Comparison of ENCODE assay signal across 8 cellular contexts in genomic region chr20:1900321-1900791, GRCh38. TPM values are rescaled to one million over a fixed set of nuclear protein-coding genes. Genes with fewer than 3 reads are reported as not detected.
A peak's percentile ranks its signal among the peaks of the same experiment; 100 is the strongest.
DNase-seq lines count a peak whose midpoint lies in the region; ATAC-seq and TF ChIP-seq lines count a peak whose summit lies in the region.

No MANE protein-coding gene starts in this region.

- H3K27me3 ChIP-seq in BLaER1 treated with 17β-estradiol and CSF1 and Interleukin-3, amounts not matched to agents 10 nM and 100 nM: peaks cover 0 to 26% (median 16%) of the 10 kb centered on the region in 11 experiments; a peak in 15 of 22 replicates
- H3K27me3 ChIP-seq in PC-3 (ENCODE audit: low read length): no peaks in the 10 kb centered on the region

- intact Hi-C loops in PC-3 (cut with micrococcal nuclease): loop anchor here (5.0 to 10.0 kb wide), 2 partner anchors 204 to 272 kb away; partner anchors contain the start of gene STK35

- no peaks in the 10 kb centered on the region for H3K9me3 ChIP-seq in BLaER1 treated with 17β-estradiol and CSF1 and Interleukin-3, amounts not matched to agents 10 nM and 100 nM (replicated peaks in 1 of 11)
- H3K9me3 ChIP-seq in PC-3 (ENCODE audit: low read length): no peaks in the 10 kb centered on the region

- no TSS peak for BruUV-seq in PC-3 (replicated peaks; lab: Mats Ljungman, UMichigan)

- DNase-seq in HEK293T (ENCODE audit: extremely low spot score) (peak; percentile 81), PC-3 (peak; percentile 81), endothelial cell (ENCODE audit: low spot score) (peak; percentile 64), mucosa of gallbladder (ENCODE audit: low spot score) (peak; percentile 39), NOMO-1 (lab: John Stamatoyannopoulos, UW; ENCODE audit: unreplicated experiment in 2 of 2) (no peak)

- H3K4me3 ChIP-seq in BLaER1 treated with 17β-estradiol and CSF1 and Interleukin-3, amounts not matched to agents 10 nM and 100 nM: peak overlapping the region in 1 of 10 experiments; percentile 15; a peak in 1 of 20 replicates
- no peak overlapping the region for H3K4me3 ChIP-seq in PC-3 (ENCODE audit: low read length)

- peaks cover 68% of the 10 kb centered on the region for H3K4me1 Mint-ChIP-seq in endothelial cell (ENCODE audit: unreplicated experiment)

- TF ChIP-seq CTCF in PC-3 (conservative IDR thresholded peaks at IDR 0.05; ENCODE audit: low read depth, low read length): peak; percentile 84
- no peak for TF ChIP-seq CTCF in endothelial cell (IDR thresholded peaks at IDR 0.05; ENCODE audit: unreplicated experiment)

- TF ChIP-seq POLR2A in GM18505 (IDR thresholded peaks at IDR 0.05; ENCODE audit: borderline replicate concordance, extremely low read depth, insufficient read depth, insufficient read length): no peak

- H3K9me2 ChIP-seq in PC-3 (replicated peaks; ENCODE audit: low read length): no peaks in the 10 kb centered on the region

- H3K4me3 Mint-ChIP-seq in endothelial cell (ENCODE audit: unreplicated experiment): no peak overlapping the region

- peak overlapping the region in 8 of 11 experiments; percentile 3 to 97 (median 96); a peak in 16 of 22 replicates for H3K4me2 ChIP-seq in BLaER1 treated with 17β-estradiol and CSF1 and Interleukin-3, amounts not matched to agents 10 nM and 100 nM
- H3K4me2 ChIP-seq in PC-3 (ENCODE audit: low read length): no peak overlapping the region

- H3K27ac Mint-ChIP-seq in endothelial cell (ENCODE audit: unreplicated experiment): no peak overlapping the region

- peak overlapping the region in 2 of 11 experiments; percentile 79 to 98; a peak in 6 of 22 replicates for H3K9ac ChIP-seq in BLaER1 treated with 17β-estradiol and CSF1 and Interleukin-3, amounts not matched to agents 10 nM and 100 nM
- no peak overlapping the region for H3K9ac ChIP-seq in PC-3 (ENCODE audit: low read length)

- POLR2A ChIA-PET in HEK293T (lab: Yijun Ruan, JAX): no interaction called here
- POLR2A ChIA-PET in PC-3 (lab: Charles Lee; ENCODE audit: unreplicated experiment): no interaction called here

- peaks cover 8% of the 10 kb centered on the region for H3K27me3 Mint-ChIP-seq in endothelial cell (ENCODE audit: unreplicated experiment)

- H3K27ac ChIP-seq in BLaER1 treated with 17β-estradiol and CSF1 and Interleukin-3, amounts not matched to agents 10 nM and 100 nM: no peak overlapping the region
- no peak overlapping the region for H3K27ac ChIP-seq in PC-3 (ENCODE audit: low read length)

- peaks cover 34% of the 10 kb centered on the region for H3K36me3 Mint-ChIP-seq in endothelial cell (ENCODE audit: low read depth, unreplicated experiment)

- ATAC-seq in PC-3: peak; percentile 94
- no peak for ATAC-seq in GM18505 (IDR thresholded peaks at IDR 0.05; ENCODE audit: unreplicated experiment)
- no peak for ATAC-seq in GM18511 (IDR thresholded peaks at IDR 0.05; ENCODE audit: unreplicated experiment)

- H2AFZ ChIP-seq in PC-3 (ENCODE audit: low read length): peak overlapping the region; percentile 49

- H3K9me3 Mint-ChIP-seq in endothelial cell (ENCODE audit: unreplicated experiment): no peaks in the 10 kb centered on the region

- no peaks in the 10 kb centered on the region for H3F3A ChIP-seq in PC-3 (ENCODE audit: low read length, unreplicated experiment)

- peaks cover 42% of the 10 kb centered on the region for H3K79me2 ChIP-seq in PC-3 (ENCODE audit: low read length)

- H4K20me1 ChIP-seq in BLaER1 treated with 17β-estradiol and CSF1 and Interleukin-3, amounts not matched to agents 10 nM and 100 nM: peaks cover 11 to 98% (median 85%) of the 10 kb centered on the region in 11 experiments; a peak in 21 of 22 replicates
- H4K20me1 ChIP-seq in PC-3 (ENCODE audit: low read length): no peaks in the 10 kb centered on the region

- CTCF ChIA-PET in HEK293T (lab: Yijun Ruan, JAX) (interaction anchor here (0.6 to 0.7 kb wide), 3 partner anchors 52 to 1363 kb away, joined by 3 to 4 read pairs (median 3); no protein-coding TSS in a partner anchor), PC-3 (lab: Charles Lee) (interaction anchor here (0.8 kb wide), 1 partner anchor 98 kb away, joined by 14 read pairs; no protein-coding TSS in a partner anchor)

- H3K36me3 ChIP-seq in BLaER1 treated with 17β-estradiol and CSF1 and Interleukin-3, amounts not matched to agents 10 nM and 100 nM: peaks cover 0 to 91% (median 45%) of the 10 kb centered on the region in 11 experiments; a peak in 14 of 22 replicates
- no peaks in the 10 kb centered on the region for H3K36me3 ChIP-seq in PC-3 (ENCODE audit: low read depth, low read length)

- peaks cover 25 to 86% (median 52%) of the 10 kb centered on the region in 10 experiments for H3K4me1 ChIP-seq in BLaER1 treated with 17β-estradiol and CSF1 and Interleukin-3, amounts not matched to agents 10 nM and 100 nM
- H3K4me1 ChIP-seq in PC-3 (ENCODE audit: insufficient read depth, low read length): peaks cover 7% of the 10 kb centered on the region; the same call in 1 of the 2 replicates

TF ChIP-seq in HEK293T, 16 proteins besides CTCF, POLR2A, EP300 and RAD21:
- TF ChIP-seq HDGF (IDR thresholded peaks at IDR 0.05; ENCODE audit: borderline replicate concordance) (no peak), BHLHE40 (IDR thresholded peaks at IDR 0.05; ENCODE audit: borderline replicate concordance) (no peak), SUZ12 (IDR thresholded peaks at IDR 0.05) (no peak), ELF4 (IDR thresholded peaks at IDR 0.05) (no peak), LEF1 (IDR thresholded peaks at IDR 0.05; ENCODE audit: borderline replicate concordance) (no peak), SP1 (IDR thresholded peaks at IDR 0.05) (no peak), FOXA1 (IDR thresholded peaks at IDR 0.05) (no peak), FOXK2 (IDR thresholded peaks at IDR 0.05) (no peak)

RNA-seq across cellular contexts. Expression of gene SIRPA, which starts 5.1 kb away (rescaled TPM):
- total RNA-seq in PC-3 (2014; rRNA removed) (12.8 and 17.3 TPM in 2 replicates), endothelial cell (ENCODE audit: unreplicated experiment) (132 TPM), mucosa of gallbladder (53.4 TPM)

Comparison
In these comparisons a context has a peak if more than half of its experiments do, and no peak if none do; other contexts are left out.
1. DNase-seq: peak in HEK293T (single experiment), PC-3 (single experiment), endothelial cell (single experiment) and mucosa of gallbladder (single experiment); none in NOMO-1 (0 of 2).